ENCODE assay signal across 1 cellular context in the genomic region with DNA sequence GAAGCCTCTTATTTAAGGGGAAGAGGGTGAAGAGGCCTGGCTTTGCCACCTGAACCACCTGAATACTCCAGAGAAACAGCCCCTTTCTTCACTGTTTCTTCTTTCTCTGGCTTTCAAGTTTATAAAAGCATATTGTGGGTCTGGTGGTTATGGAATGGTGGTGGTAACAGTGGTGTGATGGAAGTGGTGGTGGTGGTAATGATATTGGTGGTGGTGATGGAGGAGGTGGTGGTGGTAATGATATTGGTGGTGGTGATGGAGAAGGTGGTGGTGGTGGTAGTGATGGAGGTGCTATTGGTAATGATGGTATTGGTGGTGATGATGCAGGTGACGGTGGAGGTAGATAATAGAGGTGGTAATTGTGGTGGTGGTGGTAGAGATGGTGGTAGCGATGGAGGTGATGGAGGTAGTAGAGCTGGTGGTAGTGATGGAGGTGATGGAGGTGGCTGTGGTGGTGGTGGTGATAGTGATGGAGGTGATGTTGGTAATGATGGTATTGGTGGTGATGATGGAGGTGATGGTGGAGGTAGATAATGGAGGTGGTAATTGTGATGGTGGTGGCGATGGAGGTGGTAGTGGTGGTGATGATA.
A peak's percentile ranks its signal among the peaks of the same experiment; 100 is the strongest.
TF ChIP-seq lines count a peak whose summit lies in the region.

No MANE protein-coding gene starts in this region.

TF ChIP-seq in K562, 482 proteins besides CTCF, POLR2A, EP300 and RAD21:
- TF ChIP-seq KLF6 (CRISPR knock-in tag; IDR thresholded peaks at IDR 0.05; ENCODE audit: borderline replicate concordance), result no peak
- TF ChIP-seq, protein P1, sequence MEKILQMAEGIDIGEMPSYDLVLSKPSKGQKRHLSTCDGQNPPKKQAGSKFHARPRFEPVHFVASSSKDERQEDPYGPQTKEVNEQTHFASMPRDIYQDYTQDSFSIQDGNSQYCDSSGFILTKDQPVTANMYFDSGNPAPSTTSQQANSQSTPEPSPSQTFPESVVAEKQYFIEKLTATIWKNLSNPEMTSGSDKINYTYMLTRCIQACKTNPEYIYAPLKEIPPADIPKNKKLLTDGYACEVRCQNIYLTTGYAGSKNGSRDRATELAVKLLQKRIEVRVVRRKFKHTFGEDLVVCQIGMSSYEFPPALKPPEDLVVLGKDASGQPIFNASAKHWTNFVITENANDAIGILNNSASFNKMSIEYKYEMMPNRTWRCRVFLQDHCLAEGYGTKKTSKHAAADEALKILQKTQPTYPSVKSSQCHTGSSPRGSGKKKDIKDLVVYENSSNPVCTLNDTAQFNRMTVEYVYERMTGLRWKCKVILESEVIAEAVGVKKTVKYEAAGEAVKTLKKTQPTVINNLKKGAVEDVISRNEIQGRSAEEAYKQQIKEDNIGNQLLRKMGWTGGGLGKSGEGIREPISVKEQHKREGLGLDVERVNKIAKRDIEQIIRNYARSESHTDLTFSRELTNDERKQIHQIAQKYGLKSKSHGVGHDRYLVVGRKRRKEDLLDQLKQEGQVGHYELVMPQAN (IDR thresholded peaks at IDR 0.05; ENCODE audit: borderline replicate concordance), result 0 out of 2 replicates have a peak, but pooled peaks have one; percentile 18
